ENCODE assay signal across 12 cellular contexts in the genomic region with DNA sequence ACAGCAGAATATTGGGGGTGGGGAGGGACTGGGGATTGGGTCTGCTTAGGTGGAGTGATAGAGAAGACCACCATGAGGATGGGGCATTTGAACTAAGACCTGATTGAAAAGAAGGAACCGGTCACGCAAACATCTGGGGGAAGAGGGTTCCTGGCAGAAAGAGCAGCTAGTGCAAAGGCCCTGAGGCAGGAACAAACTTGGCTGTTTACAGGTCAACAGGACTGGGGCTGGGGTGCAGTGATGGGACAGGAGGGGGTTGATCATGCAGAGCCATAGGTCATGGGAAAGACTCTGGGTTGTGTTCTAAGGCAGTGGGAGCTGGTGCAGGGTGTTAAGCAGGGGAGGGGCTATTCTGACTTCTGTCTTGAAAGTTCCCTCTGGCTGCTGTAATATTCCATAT. TPM values are rescaled to one million over a fixed set of nuclear protein-coding genes. Genes with fewer than 3 reads are reported as not detected.
DNase-seq lines count a peak whose midpoint lies in the region; ATAC-seq and TF ChIP-seq lines count a peak whose summit lies in the region.
"Had no signal": no experiment of that assay in that cellular context is flagged by ENCODE, and none has a peak within 500 bp of the region (broad histone marks: within the 10 kb centered on the region; RNA-seq: fewer than 3 reads in every experiment).

No MANE protein-coding gene starts in this region.

- intact Hi-C loops in CD4-positive, alpha-beta memory T cell (cut with micrococcal nuclease), result no loop called here
- intact Hi-C loops in activated T-helper 1 cell treated with anti-CD3 and anti-CD28 coated beads, Interleukin-12 subunit alpha, Interleukin-12 subunit beta, Interleukin-2, Interleukin-4 antibody, amounts not matched to agents 30 ng/mL and 10 ng/mL and 1 ng/mL, durations not matched to agents 14 hours and 24 hours and 36 hours (cut with micrococcal nuclease), result loop anchor here (5.0 kb wide), 3 partner anchors 138 to 397 kb away; partner anchors contain the start of gene LLGL1
- intact Hi-C loops in posterior vena cava (cut with DNase I), result no loop called here

- no peaks in the 10 kb centered on the region for H3K27me3 ChIP-seq in CD4-positive, alpha-beta memory T cell (ENCODE audit: insufficient read depth, low read length)
- H3K27me3 ChIP-seq: sigmoid colon, stomach had no signal

- H3K4me1 ChIP-seq in CD4-positive, alpha-beta memory T cell (ENCODE audit: insufficient read depth, low read length), result peaks cover 23% of the 10 kb centered on the region
- H3K4me1 ChIP-seq in HEK293 (ENCODE audit: control insufficient read depth, insufficient read depth, low read length), result peaks cover 3% of the 10 kb centered on the region; the same call in 1 of the 2 replicates

- ATAC-seq in naive B cell (ENCODE audit: low read depth in 2 of 2), result no peak
- ATAC-seq in GM21515 (IDR thresholded peaks at IDR 0.05; ENCODE audit: unreplicated experiment), result no peak

- no peaks in the 10 kb centered on the region for H3K27me3 Mint-ChIP-seq in CD4-positive, alpha-beta memory T cell
- H3K27me3 Mint-ChIP-seq in activated T-helper 1 cell treated with anti-CD3 and anti-CD28 coated beads, Interleukin-12 subunit alpha, Interleukin-12 subunit beta, Interleukin-2, Interleukin-4 antibody, amounts not matched to agents 30 ng/mL and 10 ng/mL and 1 ng/mL, durations not matched to agents 14 hours and 24 hours and 36 hours (ENCODE audit: insufficient read depth), result no peaks in the 10 kb centered on the region
- no peaks in the 10 kb centered on the region for H3K27me3 Mint-ChIP-seq in naive B cell

- POLR2A ChIA-PET in CD4-positive, alpha-beta memory T cell (lab: Charles Lee; ENCODE audit: partially characterized antibody), result no interaction called here
- POLR2A ChIA-PET in HEK293 (lab: Yijun Ruan, JAX), result interaction anchor here (0.9 kb wide), 1 partner anchor 13 kb away, joined by 4 read pairs; no protein-coding TSS in a partner anchor

- H3K4me3 Mint-ChIP-seq in CD4-positive, alpha-beta memory T cell, result peak overlapping the region; percentile 48 to 100 (median 98)
- H3K4me3 Mint-ChIP-seq in activated T-helper 1 cell treated with anti-CD3 and anti-CD28 coated beads, Interleukin-12 subunit alpha, Interleukin-12 subunit beta, Interleukin-2, Interleukin-4 antibody, amounts not matched to agents 30 ng/mL and 10 ng/mL and 1 ng/mL, durations not matched to agents 14 hours and 24 hours and 36 hours, result peak overlapping the region; percentile 95
- H3K4me3 Mint-ChIP-seq in naive B cell, result peak overlapping the region in 6 of 8 donors; percentile 25 to 100 (median 84)

- peaks cover 9% of the 10 kb centered on the region for H3K36me3 ChIP-seq in CD4-positive, alpha-beta memory T cell (ENCODE audit: insufficient read depth, low read length)
- H3K36me3 ChIP-seq in HEK293 (ENCODE audit: control insufficient read depth in 2 of 2, insufficient read depth in 1 of 2, low read length in 2 of 2), result peaks cover 20 to 34% of the 10 kb centered on the region in 2 experiments

- peaks cover 10 to 40% of the 10 kb centered on the region in 2 donors for H3K36me3 Mint-ChIP-seq in CD4-positive, alpha-beta memory T cell
- H3K36me3 Mint-ChIP-seq in activated T-helper 1 cell treated with anti-CD3 and anti-CD28 coated beads, Interleukin-12 subunit alpha, Interleukin-12 subunit beta, Interleukin-2, Interleukin-4 antibody, amounts not matched to agents 30 ng/mL and 10 ng/mL and 1 ng/mL, durations not matched to agents 14 hours and 24 hours and 36 hours (ENCODE audit: low read depth), result peaks cover 19% of the 10 kb centered on the region
- peaks cover 7 to 16% of the 10 kb centered on the region in 2 donors for H3K36me3 Mint-ChIP-seq in naive B cell

- no peak for TF ChIP-seq CTCF in HEK293 (tag by site-specific recombination; IDR thresholded peaks at IDR 0.05)

- no peak overlapping the region for H3K27ac ChIP-seq in CD4-positive, alpha-beta memory T cell (ENCODE audit: low read depth, low read length)
- H3K27ac ChIP-seq in HEK293 (ENCODE audit: extremely low read depth, low read depth, low read length), result no peak overlapping the region

- no peak for DNase-seq in CD4-positive, alpha-beta memory T cell
- no peak for DNase-seq in activated T-helper 1 cell treated with anti-CD3 and anti-CD28 coated beads, Interleukin-12 subunit alpha, Interleukin-12 subunit beta, Interleukin-2, Interleukin-4 antibody, amounts not matched to agents 30 ng/mL and 10 ng/mL and 1 ng/mL, durations not matched to agents 14 hours and 24 hours and 36 hours (ENCODE audit: low spot score)
- DNase-seq in naive B cell (no peak), posterior vena cava (ENCODE audit: low spot score) (no peak), DMS153 treated with DMSO at 0.1 percent for 48 hours (lab: John Stamatoyannopoulos, UW; ENCODE audit: unreplicated experiment) (no peak)
- DNase-seq: C1 segment of cervical spinal cord, head of caudate nucleus, MM.1S, sigmoid colon, stomach had no signal

- H3K27ac Mint-ChIP-seq in CD4-positive, alpha-beta memory T cell, result peak overlapping the region in 6 of 7 donors; percentile 62 to 99 (median 80)
- peak overlapping the region; percentile 4 for H3K27ac Mint-ChIP-seq in activated T-helper 1 cell treated with anti-CD3 and anti-CD28 coated beads, Interleukin-12 subunit alpha, Interleukin-12 subunit beta, Interleukin-2, Interleukin-4 antibody, amounts not matched to agents 30 ng/mL and 10 ng/mL and 1 ng/mL, durations not matched to agents 14 hours and 24 hours and 36 hours
- peak overlapping the region in 4 of 6 donors; percentile 37 to 98 (median 86) for H3K27ac Mint-ChIP-seq in naive B cell

- peaks cover 0 to 3% (median 0%) of the 10 kb centered on the region in 8 donors for H3K9me3 Mint-ChIP-seq in CD4-positive, alpha-beta memory T cell
- H3K9me3 Mint-ChIP-seq in activated T-helper 1 cell treated with anti-CD3 and anti-CD28 coated beads, Interleukin-12 subunit alpha, Interleukin-12 subunit beta, Interleukin-2, Interleukin-4 antibody, amounts not matched to agents 30 ng/mL and 10 ng/mL and 1 ng/mL, durations not matched to agents 14 hours and 24 hours and 36 hours, result no peaks in the 10 kb centered on the region
- H3K9me3 Mint-ChIP-seq in naive B cell, result no peaks in the 10 kb centered on the region

- CTCF ChIA-PET in CD4-positive, alpha-beta memory T cell (lab: Charles Lee; ENCODE audit: partially characterized antibody), result no interaction called here
- CTCF ChIA-PET in HEK293 (lab: Yijun Ruan, JAX), result no interaction called here

- peaks cover 25 to 43% (median 28%) of the 10 kb centered on the region in 4 donors for H3K4me1 Mint-ChIP-seq in CD4-positive, alpha-beta memory T cell
- peaks cover 17% of the 10 kb centered on the region for H3K4me1 Mint-ChIP-seq in activated T-helper 1 cell treated with anti-CD3 and anti-CD28 coated beads, Interleukin-12 subunit alpha, Interleukin-12 subunit beta, Interleukin-2, Interleukin-4 antibody, amounts not matched to agents 30 ng/mL and 10 ng/mL and 1 ng/mL, durations not matched to agents 14 hours and 24 hours and 36 hours (ENCODE audit: low read depth)
- H3K4me1 Mint-ChIP-seq in naive B cell, result peaks cover 29 to 40% (median 36%) of the 10 kb centered on the region in 3 donors

- H3K9me3 ChIP-seq in CD4-positive, alpha-beta memory T cell (ENCODE audit: control insufficient read depth in 1 of 2, low read length in 2 of 2), result no peaks in the 10 kb centered on the region
- no peaks in the 10 kb centered on the region for H3K9me3 ChIP-seq in HEK293 (ENCODE audit: control insufficient read depth, insufficient read depth, low read depth, low read length)
- H3K9me3 ChIP-seq: sigmoid colon, stomach had no signal

- no peak overlapping the region for H3K4me3 ChIP-seq in CD4-positive, alpha-beta memory T cell (ENCODE audit: low read length in 2 of 2)
- H3K4me3 ChIP-seq in HEK293 (ENCODE audit: low read depth, low read length), result no peak overlapping the region
- H3K4me3 ChIP-seq: sigmoid colon had no signal

TF ChIP-seq in HEK293, 187 proteins besides CTCF, POLR2A, EP300 and RAD21 (continues in another document):
- peak; percentile 100 for TF ChIP-seq ZNF623 (tag by site-specific recombination; IDR thresholded peaks at IDR 0.05)

RNA-seq across cellular contexts. Expression of gene DRG2, which starts 1.9 kb away (rescaled TPM):
- total RNA-seq in CD4-positive, alpha-beta memory T cell, result 10 to 100 TPM; 56.8 to 61.0 TPM
- polyA plus RNA-seq in CD4-positive, alpha-beta memory T cell, result 10 to 100 TPM; 40.3 to 50.4 TPM
- 67.5 and 69.2 TPM in 2 replicates for total RNA-seq in activated T-helper 1 cell treated with anti-CD3 and anti-CD28 coated beads, Interleukin-12 subunit alpha, Interleukin-12 subunit beta, Interleukin-2, Interleukin-4 antibody, amounts not matched to agents 30 ng/mL and 10 ng/mL and 1 ng/mL, durations not matched to agents 14 hours and 24 hours and 36 hours
- polyA plus RNA-seq in naive B cell (ENCODE audit: low read depth in 6 of 6), result 10 to 100 TPM; 36.1 to 70.4 (median 41.8) TPM
- 10 to 100 TPM; 25.5 to 26.1 TPM for total RNA-seq in posterior vena cava

RNA-seq across cellular contexts. Expression of gene MYO15A, which starts 18.9 kb away (rescaled TPM):
- 1 to 10 TPM; 1.6 to 2.2 TPM for total RNA-seq in CD4-positive, alpha-beta memory T cell
- polyA plus RNA-seq in CD4-positive, alpha-beta memory T cell, result under 1 TPM; 0.14 to 0.43 TPM
- total RNA-seq in activated T-helper 1 cell treated with anti-CD3 and anti-CD28 coated beads, Interleukin-12 subunit alpha, Interleukin-12 subunit beta, Interleukin-2, Interleukin-4 antibody, amounts not matched to agents 30 ng/mL and 10 ng/mL and 1 ng/mL, durations not matched to agents 14 hours and 24 hours and 36 hours, result 0.31 and 0.34 TPM in 2 replicates
- polyA plus RNA-seq in naive B cell (ENCODE audit: low read depth in 6 of 6), result 1 to 10 TPM in 2 of 6 donors, under 1 TPM in 4; 0.43 to 2.0 (median 0.65) TPM
- 1 to 10 TPM in 1 of 2 donors, under 1 TPM in 1; 0.71 to 1.3 TPM for total RNA-seq in posterior vena cava

RNA-seq across cellular contexts. Expression of gene GID4, which starts 50.4 kb away (rescaled TPM):
- 10 to 100 TPM; 11.1 to 13.1 TPM for total RNA-seq in CD4-positive, alpha-beta memory T cell
- 1 to 10 TPM; 6.5 to 8.4 TPM for polyA plus RNA-seq in CD4-positive, alpha-beta memory T cell
- 9.6 and 10.0 TPM in 2 replicates for total RNA-seq in activated T-helper 1 cell treated with anti-CD3 and anti-CD28 coated beads, Interleukin-12 subunit alpha, Interleukin-12 subunit beta, Interleukin-2, Interleukin-4 antibody, amounts not matched to agents 30 ng/mL and 10 ng/mL and 1 ng/mL, durations not matched to agents 14 hours and 24 hours and 36 hours
- polyA plus RNA-seq in naive B cell (ENCODE audit: low read depth in 6 of 6), result 10 to 100 TPM in 2 of 6 donors, 1 to 10 TPM in 4; 6.7 to 11.8 (median 7.4) TPM
- total RNA-seq in posterior vena cava, result 10 to 100 TPM; 12.6 to 21.4 TPM

RNA-seq across cellular contexts. Expression of gene ATPAF2, which starts 50.6 kb away (rescaled TPM):
- total RNA-seq in CD4-positive, alpha-beta memory T cell, result 10 to 100 TPM; 24.1 to 24.3 TPM
- polyA plus RNA-seq in CD4-positive, alpha-beta memory T cell, result 10 to 100 TPM; 16.6 to 18.0 TPM
- 34.9 and 37.8 TPM in 2 replicates for total RNA-seq in activated T-helper 1 cell treated with anti-CD3 and anti-CD28 coated beads, Interleukin-12 subunit alpha, Interleukin-12 subunit beta, Interleukin-2, Interleukin-4 antibody, amounts not matched to agents 30 ng/mL and 10 ng/mL and 1 ng/mL, durations not matched to agents 14 hours and 24 hours and 36 hours
- polyA plus RNA-seq in naive B cell (ENCODE audit: low read depth in 6 of 6), result 10 to 100 TPM; 24.0 to 42.7 (median 34.1) TPM
- 10 to 100 TPM; 12.1 to 18.3 TPM for total RNA-seq in posterior vena cava

Comparison
In these comparisons a context has a peak if more than half of its experiments do, and no peak if none do; other contexts are left out.
1. H3K27ac Mint-ChIP-seq: peak in every context shown above with its lines; median percentile 86 in naive B cell; 80 in CD4-positive, alpha-beta memory T cell; 4 in activated T-helper 1 cell treated with anti-CD3 and anti-CD28 coated beads, Interleukin-12 subunit alpha, Interleukin-12 subunit beta, Interleukin-2, Interleukin-4 antibody, amounts not matched to agents 30 ng/mL and 10 ng/mL and 1 ng/mL, durations not matched to agents 14 hours and 24 hours and 36 hours.